ENCODE assay signal across 1 cellular context in genomic region chr16:23225109-23225508, GRCh38.
TF ChIP-seq lines count a peak whose summit lies in the region.

No MANE protein-coding gene starts in this region.

TF ChIP-seq in HepG2, 621 proteins besides CTCF, POLR2A, EP300 and RAD21 (continued from another document and continues in another):
- no peak for TF ChIP-seq ZHX2 (IDR thresholded peaks at IDR 0.05; ENCODE audit: low read depth)
- TF ChIP-seq ZHX2 (CRISPR knock-in tag; IDR thresholded peaks at IDR 0.05; ENCODE audit: borderline replicate concordance) = no peak
- TF ChIP-seq ZKSCAN5 (CRISPR knock-in tag; IDR thresholded peaks at IDR 0.05) = no peak
- no peak for TF ChIP-seq ZFP41 (CRISPR knock-in tag; IDR thresholded peaks at IDR 0.05; ENCODE audit: borderline replicate concordance)
- no peak for TF ChIP-seq ZEB1 (IDR thresholded peaks at IDR 0.05; ENCODE audit: insufficient replicate concordance, low read depth)
- TF ChIP-seq RERE (CRISPR knock-in tag; IDR thresholded peaks at IDR 0.05; ENCODE audit: low read depth) = no peak
- 0 out of 2 replicates have a peak, but pooled peaks have one; percentile 45 for TF ChIP-seq FOXA1 (IDR thresholded peaks at IDR 0.05)
- no peak for TF ChIP-seq FOXA1 (CRISPR knock-in tag; IDR thresholded peaks at IDR 0.05)
- no peak for TF ChIP-seq ARID4A (CRISPR knock-in tag; IDR thresholded peaks at IDR 0.05; ENCODE audit: borderline replicate concordance)
- no peak for TF ChIP-seq ZNF615 (CRISPR knock-in tag; IDR thresholded peaks at IDR 0.05; ENCODE audit: borderline replicate concordance)
- TF ChIP-seq NFKB2 (CRISPR knock-in tag; IDR thresholded peaks at IDR 0.05; ENCODE audit: borderline replicate concordance) = no peak
- 0 out of 2 replicates have a peak, but pooled peaks have one; percentile 61 for TF ChIP-seq TRIM22 (IDR thresholded peaks at IDR 0.05)
- no peak for TF ChIP-seq KLF16 (CRISPR knock-in tag; IDR thresholded peaks at IDR 0.05)
- TF ChIP-seq MBNL3 (CRISPR knock-in tag; conservative IDR thresholded peaks at IDR 0.05) = no peak
- no peak for TF ChIP-seq EED (CRISPR knock-in tag; IDR thresholded peaks at IDR 0.05)
- TF ChIP-seq IKZF1 (IDR thresholded peaks at IDR 0.05) = peak; percentile 67; the same call in 1 of the 2 replicates
- no peak for TF ChIP-seq PAX8 (CRISPR knock-in tag; IDR thresholded peaks at IDR 0.05; ENCODE audit: borderline replicate concordance)
- TF ChIP-seq ZFAT (CRISPR knock-in tag; conservative IDR thresholded peaks at IDR 0.05) = no peak
- TF ChIP-seq CBX1 (IDR thresholded peaks at IDR 0.05; ENCODE audit: low read depth) = no peak
- TF ChIP-seq TAF1 (CRISPR knock-in tag; IDR thresholded peaks at IDR 0.05) = no peak
- TF ChIP-seq PLRG1 (conservative IDR thresholded peaks at IDR 0.05) = no peak
- no peak for TF ChIP-seq ZNF75D (CRISPR knock-in tag; IDR thresholded peaks at IDR 0.05; ENCODE audit: borderline replicate concordance)
- TF ChIP-seq ARNT (IDR thresholded peaks at IDR 0.05) = peak; percentile 18; the same call in 1 of the 2 replicates
- TF ChIP-seq ZFP1 (CRISPR knock-in tag; IDR thresholded peaks at IDR 0.05) = no peak
- no peak for TF ChIP-seq TFDP2 (CRISPR knock-in tag; IDR thresholded peaks at IDR 0.05)
- no peak for TF ChIP-seq STAG1 (CRISPR knock-in tag; IDR thresholded peaks at IDR 0.05)
- no peak for TF ChIP-seq SRSF4 (IDR thresholded peaks at IDR 0.05; ENCODE audit: low read depth, low read length, poor library complexity, severe bottlenecking)
- no peak for TF ChIP-seq TFE3 (CRISPR knock-in tag; IDR thresholded peaks at IDR 0.05)
- TF ChIP-seq FOXP1 (IDR thresholded peaks at IDR 0.05) = peak; percentile 5; the same call in 1 of the 2 replicates
- TF ChIP-seq FOXP1 (CRISPR knock-in tag; IDR thresholded peaks at IDR 0.05) = no peak
- TF ChIP-seq ZBTB33 (CRISPR knock-in tag; IDR thresholded peaks at IDR 0.05) = no peak
- TF ChIP-seq SOX6 (IDR thresholded peaks at IDR 0.05) = peak; percentile 85; the same call in 1 of the 2 replicates
- no peak for TF ChIP-seq SOX6 (CRISPR knock-in tag; IDR thresholded peaks at IDR 0.05)
- TF ChIP-seq ZNF557 (CRISPR knock-in tag; IDR thresholded peaks at IDR 0.05) = no peak
- no peak for TF ChIP-seq GABPB1 (CRISPR knock-in tag; IDR thresholded peaks at IDR 0.05)
- TF ChIP-seq NBN (conservative IDR thresholded peaks at IDR 0.05) = peak; percentile 84; the same call in 1 of the 2 replicates
- no peak for TF ChIP-seq ZNF468 (CRISPR knock-in tag; IDR thresholded peaks at IDR 0.05)
- TF ChIP-seq ZNF713 (CRISPR knock-in tag; IDR thresholded peaks at IDR 0.05) = no peak
- no peak for TF ChIP-seq SNAPC2 (CRISPR knock-in tag; IDR thresholded peaks at IDR 0.05)
- TF ChIP-seq ISL2 (CRISPR knock-in tag; IDR thresholded peaks at IDR 0.05) = no peak
- TF ChIP-seq MIXL1 (CRISPR knock-in tag; IDR thresholded peaks at IDR 0.05) = no peak
- TF ChIP-seq FOXK2 (IDR thresholded peaks at IDR 0.05) = peak; percentile 30; the same call in 1 of the 2 replicates
- TF ChIP-seq ZNF431 (CRISPR knock-in tag; IDR thresholded peaks at IDR 0.05; ENCODE audit: borderline replicate concordance, low read depth) = no peak
- TF ChIP-seq RBM22 (optimal IDR thresholded peaks at IDR 0.05; ENCODE audit: low read length) = no peak
- TF ChIP-seq JARID2 (CRISPR knock-in tag; IDR thresholded peaks at IDR 0.05; ENCODE audit: insufficient replicate concordance) = no peak
